Comparison of ENCODE assay signal across 8 cellular contexts in genomic region chr2:216497808-216498366, GRCh38. TPM values are rescaled to one million over a fixed set of nuclear protein-coding genes. Genes with fewer than 3 reads are reported as not detected.
DNase-seq lines count a peak whose midpoint lies in the region; ATAC-seq and TF ChIP-seq lines count a peak whose summit lies in the region.

No MANE protein-coding gene starts in this region.

- H3K36me3 ChIP-seq in CD8-positive, alpha-beta memory T cell (ENCODE audit: insufficient read depth, low read length), result peaks cover 27% of the 10 kb centered on the region
- peaks cover 35% of the 10 kb centered on the region for H3K36me3 ChIP-seq in osteoblast (ENCODE audit: insufficient read depth, low read length)

- ATAC-seq in GM21717 (IDR thresholded peaks at IDR 0.05; ENCODE audit: unreplicated experiment) (no peak), HG02981 (IDR thresholded peaks at IDR 0.05; ENCODE audit: unreplicated experiment) (no peak)

- peak overlapping the region; percentile 98 for H3K4me2 ChIP-seq in osteoblast (ENCODE audit: insufficient read depth, low read length)

- H3K27ac ChIP-seq in CD8-positive, alpha-beta memory T cell (ENCODE audit: low read depth, low read length), result peak overlapping the region; percentile 82
- peak overlapping the region; percentile 82 for H3K27ac ChIP-seq in RWPE1
- peak overlapping the region; percentile 82 for H3K27ac ChIP-seq in epithelial cell of prostate
- H3K27ac ChIP-seq in osteoblast (ENCODE audit: low read depth, low read length), result peak overlapping the region; percentile 93

- peaks cover 30% of the 10 kb centered on the region for H3K4me1 ChIP-seq in CD8-positive, alpha-beta memory T cell (ENCODE audit: insufficient read depth, low read length)
- H3K4me1 ChIP-seq in osteoblast (ENCODE audit: insufficient read depth, low read length), result peaks cover 56% of the 10 kb centered on the region

- H3K4me3 ChIP-seq in CD8-positive, alpha-beta memory T cell (ENCODE audit: low read length), result peak overlapping the region; percentile 95
- H3K4me3 ChIP-seq in osteoblast (ENCODE audit: insufficient read depth, low read length), result peak overlapping the region; percentile 98

- H2AFZ ChIP-seq in osteoblast (ENCODE audit: low read length), result peak overlapping the region; percentile 98

- H3K27me3 ChIP-seq in CD8-positive, alpha-beta memory T cell (ENCODE audit: insufficient read depth, low read length, poor library complexity, severe bottlenecking), result no peaks in the 10 kb centered on the region
- no peaks in the 10 kb centered on the region for H3K27me3 ChIP-seq in osteoblast (ENCODE audit: insufficient read depth, low read length)

- H3K4me1 Mint-ChIP-seq in CD8-positive, alpha-beta memory T cell, result peaks cover 44 to 56% (median 50%) of the 10 kb centered on the region in 3 donors

- H3K79me2 ChIP-seq in osteoblast (ENCODE audit: insufficient read depth, low read length), result peaks cover 61% of the 10 kb centered on the region

- peaks cover 7 to 42% (median 19%) of the 10 kb centered on the region in 3 donors for H3K36me3 Mint-ChIP-seq in CD8-positive, alpha-beta memory T cell

- CTCF ChIA-PET in CD8-positive, alpha-beta memory T cell (lab: Charles Lee), result interaction anchor here (1.0 kb wide), 1 partner anchor 83 kb away, joined by 4 read pairs; no protein-coding TSS in a partner anchor
- CTCF ChIA-PET in RWPE1 (lab: Yijun Ruan, JAX), result interaction anchor here (0.6 kb wide), 1 partner anchor 169 kb away, joined by 4 read pairs; no protein-coding TSS in a partner anchor

- no peak for DNase-seq in CD8-positive, alpha-beta memory T cell
- DNase-seq in RWPE1 (ENCODE audit: low spot score), result no peak
- DNase-seq in epithelial cell of prostate (ENCODE audit: low read depth, low spot score), result no peak
- DNase-seq in osteoblast (ENCODE audit: insufficient read length, low spot score, missing footprints), result no peak
- no peak for DNase-seq in stimulated activated CD4-positive, alpha-beta T cell treated with anti-CD3 and anti-CD28 coated beads, Interleukin-2, amount 100 ng/mL, for 24 hours
- DNase-seq in Kasumi-1 (lab: John Stamatoyannopoulos, UW), result no peak

- peak overlapping the region; percentile 94 to 99 (median 96) for H3K27ac Mint-ChIP-seq in CD8-positive, alpha-beta memory T cell

- peaks cover 40% of the 10 kb centered on the region for H4K20me1 ChIP-seq in osteoblast (ENCODE audit: insufficient read depth, low read length)

- H3K27me3 Mint-ChIP-seq in CD8-positive, alpha-beta memory T cell, result no peaks in the 10 kb centered on the region

- POLR2A ChIA-PET in CD8-positive, alpha-beta memory T cell (lab: Charles Lee), result interaction anchor here (0.5 kb wide), 1 partner anchor 19 kb away, joined by 3 read pairs; no protein-coding TSS in a partner anchor
- POLR2A ChIA-PET in RWPE1 (lab: Yijun Ruan, JAX; ENCODE audit: low non-redundant PET), result interaction anchor here (1.0 to 1.6 kb wide), 2 partner anchors 12 to 167 kb away, joined by 3 to 6 read pairs; no protein-coding TSS in a partner anchor

- TF ChIP-seq CTCF in RWPE1 (conservative IDR thresholded peaks at IDR 0.05; ENCODE audit: low read depth), result no peak
- TF ChIP-seq CTCF in osteoblast (IDR thresholded peaks at IDR 0.05; ENCODE audit: extremely low read depth, low read depth, low read length), result no peak

- no peaks in the 10 kb centered on the region for H3K9me3 ChIP-seq in CD8-positive, alpha-beta memory T cell (ENCODE audit: low read length)
- H3K9me3 ChIP-seq in osteoblast (ENCODE audit: low read depth, low read length), result no peaks in the 10 kb centered on the region

- no peaks in the 10 kb centered on the region for H3K9me3 Mint-ChIP-seq in CD8-positive, alpha-beta memory T cell

- H3K4me3 Mint-ChIP-seq in CD8-positive, alpha-beta memory T cell, result peak overlapping the region; percentile 95 to 100 (median 98)

RNA-seq across cellular contexts. Expression of gene RPL37A, which starts 0.8 kb away (rescaled TPM):
- 1,000 to 10,000 TPM; 3,637 to 3,698 TPM for total RNA-seq in CD8-positive, alpha-beta memory T cell
- 3,268 TPM for polyA plus RNA-seq in CD8-positive, alpha-beta memory T cell
- 869 and 994 TPM in 2 replicates for total RNA-seq in osteoblast
